1 cellular context compared by ENCODE assay signal in the genomic region with DNA sequence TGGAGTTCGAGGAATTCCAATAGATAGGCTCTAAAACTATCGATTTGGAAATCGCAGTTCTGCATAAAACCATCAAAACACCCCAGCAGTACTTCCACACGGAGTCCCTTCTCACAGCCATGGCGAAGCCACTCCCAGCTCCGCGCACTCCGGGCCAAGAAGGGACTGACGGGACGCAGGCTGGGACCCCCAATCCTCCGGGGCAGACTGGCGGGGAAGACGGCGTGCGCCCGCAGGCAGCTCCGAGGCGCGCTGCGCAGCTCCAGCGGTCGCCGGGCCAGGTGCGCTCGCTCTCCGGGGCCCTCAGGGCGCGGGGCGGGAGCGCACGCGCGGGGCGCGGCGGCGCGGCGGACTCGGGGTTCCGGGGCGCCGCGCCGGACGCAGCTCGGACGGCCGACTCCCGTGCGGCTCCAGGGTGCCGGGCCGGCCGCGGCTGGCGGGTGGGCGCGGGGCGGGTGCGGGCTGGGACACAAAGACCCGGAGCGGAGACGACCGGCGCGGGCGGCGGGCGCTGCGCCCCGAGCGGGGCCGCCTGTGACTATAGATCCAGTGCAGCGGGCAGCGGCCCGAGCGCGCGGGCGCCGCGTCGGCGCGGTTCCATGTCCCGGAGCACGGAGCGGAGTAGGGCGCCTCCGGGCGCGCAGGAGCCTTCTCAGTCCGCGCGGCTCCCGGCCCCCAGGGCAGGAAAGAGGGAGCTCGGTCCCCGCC.
TF ChIP-seq lines count a peak whose summit lies in the region.

No MANE protein-coding gene starts in this region.

TF ChIP-seq in H1, 55 proteins besides CTCF, POLR2A, EP300 and RAD21:
- TF ChIP-seq ZNF274 (IDR thresholded peaks at IDR 0.05; ENCODE audit: borderline replicate concordance, extremely low read depth, low read length) (no peak), GABPA (IDR thresholded peaks at IDR 0.05; ENCODE audit: borderline replicate concordance, insufficient read depth, low read length) (peak; percentile 18; the same call in 1 of the 2 replicates), PHF8 (conservative IDR thresholded peaks at IDR 0.05; ENCODE audit: low read depth, low read length) (peak; percentile 76), CBX5 (IDR thresholded peaks at IDR 0.05; ENCODE audit: low read depth, low read length) (no peak), CEBPB (IDR thresholded peaks at IDR 0.05; ENCODE audit: low read depth, low read length) (no peak), FOSL1 (IDR thresholded peaks at IDR 0.05; ENCODE audit: insufficient read depth, low read depth, low read length) (no peak), NANOG (IDR thresholded peaks at IDR 0.05; ENCODE audit: insufficient read depth, low read depth, low read length, poor library complexity, severe bottlenecking) (no peak), ASH2L (IDR thresholded peaks at IDR 0.05; ENCODE audit: low read length) (no peak), SUZ12 (IDR thresholded peaks at IDR 0.05; ENCODE audit: low read length) (no peak), SIN3A (conservative IDR thresholded peaks at IDR 0.05 in 1 of 2, IDR thresholded peaks at IDR 0.05 in 1 of 2; ENCODE audit: low read depth in 1 of 2, low read length in 2 of 2) (0 out of 4 replicates have a peak, but pooled peaks of 1 of the 2 experiments have one; percentile 50), TCF12 (IDR thresholded peaks at IDR 0.05; ENCODE audit: low read depth, low read length) (no peak), EGR1 (IDR thresholded peaks at IDR 0.05; ENCODE audit: borderline replicate concordance, low read depth, low read length) (no peak), RBBP5 (IDR thresholded peaks at IDR 0.05; ENCODE audit: borderline replicate concordance, low read depth, low read length) (0 out of 2 replicates have a peak, but pooled peaks have one; percentile 63), SAP30 (IDR thresholded peaks at IDR 0.05; ENCODE audit: insufficient read depth, insufficient replicate concordance, low read length) (no peak), CBX8 (IDR thresholded peaks at IDR 0.05; ENCODE audit: borderline replicate concordance, low read depth, low read length) (no peak), TAF1 (IDR thresholded peaks at IDR 0.05; ENCODE audit: low read depth, low read length) (no peak), KDM4A (IDR thresholded peaks at IDR 0.05; ENCODE audit: low read depth, low read length, severe bottlenecking) (peak; percentile 73), SIRT6 (IDR thresholded peaks at IDR 0.05; ENCODE audit: low read length) (no peak), CTBP2 (IDR thresholded peaks at IDR 0.05; ENCODE audit: borderline replicate concordance, insufficient read depth, insufficient read length, low read length) (no peak)
